9 cellular contexts compared by ENCODE assay signal in the genomic region with DNA sequence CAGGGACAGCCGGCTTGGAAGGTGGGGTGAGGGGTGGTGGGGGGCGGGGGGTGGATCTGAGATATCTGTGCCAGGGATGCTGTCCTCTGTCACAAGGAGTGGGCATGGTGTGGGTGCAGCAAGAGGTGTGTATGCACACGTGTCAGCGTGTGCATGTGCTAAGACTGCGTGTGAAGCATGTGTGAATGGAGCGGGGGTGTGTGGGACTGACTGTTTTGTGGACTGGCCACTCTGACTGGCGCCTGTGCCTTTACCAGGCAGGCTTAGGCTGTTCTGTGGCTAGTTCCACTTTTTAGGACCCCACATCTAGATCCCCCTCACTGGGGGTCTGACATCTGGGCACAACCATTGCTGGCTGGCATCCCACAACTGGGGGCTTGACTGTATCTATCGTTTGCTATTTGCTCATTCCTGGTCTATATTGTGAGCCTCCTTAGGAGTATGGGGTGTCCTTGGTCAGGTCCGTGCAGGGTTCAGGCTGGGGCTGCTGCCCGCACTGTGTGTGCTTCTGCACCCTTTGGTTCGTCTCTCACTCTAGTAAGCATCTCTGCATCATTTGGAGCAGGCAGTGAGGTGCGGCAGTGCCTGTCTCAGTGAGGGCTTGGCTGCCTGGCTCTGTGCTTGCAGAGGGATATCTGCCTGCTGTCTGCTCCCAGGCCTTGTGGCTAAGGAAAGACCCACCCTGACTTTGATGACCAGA. TPM values are rescaled to one million over a fixed set of nuclear protein-coding genes. Genes with fewer than 3 reads are reported as not detected.
DNase-seq lines count a peak whose midpoint lies in the region; ATAC-seq, FAIRE-seq and TF ChIP-seq lines count a peak whose summit lies in the region.
"Had no signal": no experiment of that assay in that cellular context is flagged by ENCODE, and none has a peak within 500 bp of the region (broad histone marks: within the 10 kb centered on the region; RNA-seq: fewer than 3 reads in every experiment).

No MANE protein-coding gene starts in this region.

- POLR2A ChIA-PET in CD8-positive, alpha-beta memory T cell (lab: Charles Lee), result interaction anchor here (1.6 kb wide), 1 partner anchor 73 kb away, joined by 4 read pairs; a partner anchor contains a TSS

- no peak overlapping the region for H2AFZ ChIP-seq in OCI-LY3 (ENCODE audit: low read depth, low read length)

- H3K36me3 ChIP-seq in CD8-positive, alpha-beta memory T cell (ENCODE audit: insufficient read depth, low read length), result no peaks in the 10 kb centered on the region
- H3K36me3 ChIP-seq in OCI-LY3 (replicated peaks; ENCODE audit: low read depth, low read length) (no peaks in the 10 kb centered on the region), neutrophil (peaks cover 20% of the 10 kb centered on the region)

- CTCF ChIA-PET in CD8-positive, alpha-beta memory T cell (lab: Charles Lee), result interaction anchor here (1.2 to 8.9 kb wide), 4 partner anchors 9 to 130 kb away, joined by 3 to 52 read pairs (median 12); no protein-coding TSS in a partner anchor

- no peak for FAIRE-seq in HTR-8/SVneo (lab: Jason Lieb, UNC)

- peaks cover 7% of the 10 kb centered on the region; the same call in 1 of the 2 replicates for H4K20me1 ChIP-seq in OCI-LY3 (ENCODE audit: insufficient read depth, low read length)

- no peak for DNase-seq in CD8-positive, alpha-beta memory T cell
- DNase-seq in effector memory CD8-positive, alpha-beta T cell, result no peak
- DNase-seq in SKM-1 treated with dmso at 0.1 percent for 144 hours (lab: John Stamatoyannopoulos, UW; ENCODE audit: unreplicated experiment), result no peak
- no peak for DNase-seq in HTR-8/SVneo (ENCODE audit: insufficient read length, low spot score)

- no peaks in the 10 kb centered on the region for H3K9me3 ChIP-seq in CD8-positive, alpha-beta memory T cell (ENCODE audit: low read length)
- H3K9me3 ChIP-seq in OCI-LY3 (ENCODE audit: insufficient read depth, low read length) (no peaks in the 10 kb centered on the region), neutrophil (no peaks in the 10 kb centered on the region)
- H3K9me3 ChIP-seq: mucosa of descending colon had no signal

- TF ChIP-seq CTCF in OCI-LY3 (IDR thresholded peaks at IDR 0.05; ENCODE audit: low read depth, low read length), result no peak
- no peak for TF ChIP-seq CTCF in neutrophil (IDR thresholded peaks at IDR 0.05)

- peak overlapping the region; percentile 97 for H3K9ac ChIP-seq in OCI-LY3 (ENCODE audit: low read length)

- peaks cover 51% of the 10 kb centered on the region for H3K4me1 ChIP-seq in CD8-positive, alpha-beta memory T cell (ENCODE audit: insufficient read depth, low read length)
- H3K4me1 ChIP-seq in OCI-LY3 (ENCODE audit: low read length) (peaks cover 9% of the 10 kb centered on the region), neutrophil (ENCODE audit: control insufficient read depth in 1 of 2, insufficient read depth in 1 of 2, low read depth in 1 of 2, low read length in 1 of 2) (peaks cover 68 to 71% of the 10 kb centered on the region in 2 experiments)

- peaks cover 50% of the 10 kb centered on the region for H3K79me2 ChIP-seq in OCI-LY3 (ENCODE audit: low read length)

- H3K36me3 Mint-ChIP-seq in CD8-positive, alpha-beta memory T cell, result peaks cover 0 to 23% (median 0%) of the 10 kb centered on the region in 3 donors
- H3K36me3 Mint-ChIP-seq in effector memory CD8-positive, alpha-beta T cell (ENCODE audit: insufficient read depth), result peaks cover 48% of the 10 kb centered on the region

- H3K27ac ChIP-seq in CD8-positive, alpha-beta memory T cell (ENCODE audit: low read depth, low read length), result peak overlapping the region; percentile 91
- H3K27ac ChIP-seq in OCI-LY3 (ENCODE audit: low read length) (no peak overlapping the region), neutrophil (peak overlapping the region; percentile 97)

- H3K4me3 ChIP-seq in CD8-positive, alpha-beta memory T cell (ENCODE audit: low read length), result peak overlapping the region; percentile 94
- peak overlapping the region; percentile 100 for H3K4me3 ChIP-seq in OCI-LY3 (ENCODE audit: low read length)
- H3K4me3 ChIP-seq in neutrophil (ENCODE audit: low read depth in 1 of 2, low read length in 1 of 2), result peak overlapping the region; percentile 92 to 98

- no peaks in the 10 kb centered on the region for H3K27me3 Mint-ChIP-seq in CD8-positive, alpha-beta memory T cell
- H3K27me3 Mint-ChIP-seq in effector memory CD8-positive, alpha-beta T cell, result no peaks in the 10 kb centered on the region

- peak overlapping the region; percentile 91 to 99 (median 98) for H3K27ac Mint-ChIP-seq in CD8-positive, alpha-beta memory T cell
- peak overlapping the region; percentile 96 to 97 for H3K27ac Mint-ChIP-seq in effector memory CD8-positive, alpha-beta T cell

- no peaks in the 10 kb centered on the region for H3K27me3 ChIP-seq in CD8-positive, alpha-beta memory T cell (ENCODE audit: insufficient read depth, low read length, poor library complexity, severe bottlenecking)
- H3K27me3 ChIP-seq in OCI-LY3 (ENCODE audit: low read depth, low read length) (no peaks in the 10 kb centered on the region), neutrophil (no peaks in the 10 kb centered on the region)

- H3K9me3 Mint-ChIP-seq in CD8-positive, alpha-beta memory T cell, result no peaks in the 10 kb centered on the region
- H3K9me3 Mint-ChIP-seq in effector memory CD8-positive, alpha-beta T cell, result no peaks in the 10 kb centered on the region

- H3K4me1 Mint-ChIP-seq in CD8-positive, alpha-beta memory T cell, result peaks cover 57 to 70% (median 58%) of the 10 kb centered on the region in 3 donors
- H3K4me1 Mint-ChIP-seq in effector memory CD8-positive, alpha-beta T cell (ENCODE audit: low read depth in 2 of 2), result peaks cover 47 to 67% of the 10 kb centered on the region in 2 donors

- H3K4me2 ChIP-seq in OCI-LY3 (ENCODE audit: low read length), result peak overlapping the region; percentile 92

- peak overlapping the region; percentile 91 to 100 (median 97) for H3K4me3 Mint-ChIP-seq in CD8-positive, alpha-beta memory T cell
- H3K4me3 Mint-ChIP-seq in effector memory CD8-positive, alpha-beta T cell, result peak overlapping the region; percentile 90 to 93

- peak; percentile 14 for ATAC-seq in effector memory CD8-positive, alpha-beta T cell (replicated peaks)
- ATAC-seq in HG03039 (IDR thresholded peaks at IDR 0.05; ENCODE audit: unreplicated experiment), result no peak
- no peak for ATAC-seq in GM18909 (IDR thresholded peaks at IDR 0.05; ENCODE audit: poor library complexity, unreplicated experiment)

RNA-seq across cellular contexts. Expression of a gene that starts 1.9 kb away (rescaled TPM):
- total RNA-seq in CD8-positive, alpha-beta memory T cell, result 10 to 100 TPM; 69.1 to 91.1 TPM
- 36.0 TPM for polyA plus RNA-seq in CD8-positive, alpha-beta memory T cell

RNA-seq across cellular contexts. Expression of a gene that starts 2.1 kb away (rescaled TPM):
- 1 to 10 TPM in 1 of 2 experiments, under 1 TPM in 1; 0.53 to 1.5 TPM for total RNA-seq in CD8-positive, alpha-beta memory T cell
- polyA plus RNA-seq in CD8-positive, alpha-beta memory T cell, result not detected
- total RNA-seq: mucosa of descending colon had no signal

RNA-seq across cellular contexts. Expression of a gene that starts 34.3 kb away (rescaled TPM):
- total RNA-seq in CD8-positive, alpha-beta memory T cell, result 1 to 10 TPM; 1.6 to 2.7 TPM
- 4.4 TPM for polyA plus RNA-seq in CD8-positive, alpha-beta memory T cell

RNA-seq across cellular contexts. Expression of a gene that starts 46.3 kb away (rescaled TPM):
- 1 to 10 TPM; 2.7 to 3.1 TPM for total RNA-seq in CD8-positive, alpha-beta memory T cell
- 2.6 TPM for polyA plus RNA-seq in CD8-positive, alpha-beta memory T cell
